Comparison of ENCODE assay signal across 18 cellular contexts in the genomic region with DNA sequence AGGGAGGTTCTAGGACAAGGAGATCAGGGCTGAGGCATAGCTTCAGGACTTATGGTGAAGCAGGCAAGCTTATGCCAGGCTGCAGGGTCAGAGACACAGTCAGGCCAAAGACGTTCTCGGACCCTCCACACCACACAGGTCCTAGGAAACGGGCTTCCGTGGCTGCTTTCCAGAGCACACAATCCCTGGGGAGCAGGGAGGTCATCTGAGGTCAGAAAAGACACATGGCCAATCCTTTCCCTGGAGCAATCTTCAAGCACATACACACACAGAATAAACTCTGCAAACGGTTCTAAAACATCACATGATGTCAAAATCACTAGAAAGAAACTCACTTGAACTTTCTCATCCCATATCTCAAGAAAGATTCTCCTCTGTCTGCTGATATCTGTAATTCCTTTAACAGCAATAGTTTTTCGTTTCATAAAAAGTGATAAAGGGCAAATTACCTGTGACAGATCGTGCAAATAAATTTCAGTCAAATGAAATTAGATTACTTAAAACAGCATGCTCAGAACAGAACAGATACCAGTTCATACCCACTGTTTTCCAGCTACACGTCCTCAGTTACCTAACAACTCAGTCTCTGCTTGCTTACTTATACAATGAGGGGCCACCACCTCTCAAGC.
DNase-seq lines count a peak whose midpoint lies in the region; ATAC-seq and TF ChIP-seq lines count a peak whose summit lies in the region.
"Had no signal": no experiment of that assay in that cellular context is flagged by ENCODE, and none has a peak within 500 bp of the region (broad histone marks: within the 10 kb centered on the region; RNA-seq: fewer than 3 reads in every experiment).

No MANE protein-coding gene starts in this region.

- H3K27ac Mint-ChIP-seq in GM23338 = peak overlapping the region; percentile 56; the same call in 1 of the 2 replicates
- H3K27ac Mint-ChIP-seq in glutamatergic neuron (ENCODE audit: unreplicated experiment) = peak overlapping the region; percentile 14
- H3K27ac Mint-ChIP-seq: CD4-positive, alpha-beta T cell had no signal

- no peaks in the 10 kb centered on the region for H3K27me3 ChIP-seq in BE2C
- H3K27me3 ChIP-seq in GM23338 (ENCODE audit: insufficient read depth) = no peaks in the 10 kb centered on the region
- H3K27me3 ChIP-seq: BLaER1 treated with 17β-estradiol and CSF1 and Interleukin-3, amounts not matched to agents 10 nM and 100 nM had no signal

- no peak overlapping the region for H3K27ac ChIP-seq in GM23338 (ENCODE audit: low read depth)
- H3K27ac ChIP-seq: BLaER1 treated with 17β-estradiol and CSF1 and Interleukin-3, amounts not matched to agents 10 nM and 100 nM had no signal

- DNase-seq in BE2C (peak; percentile 70), GM23338 (ENCODE audit: low spot score) (no peak), glutamatergic neuron (peak; percentile 60), NCI-H345 treated with DMSO at 0.1 percent for 48 hours (lab: John Stamatoyannopoulos, UW; ENCODE audit: unreplicated experiment) (no peak), COR-L47 (lab: John Stamatoyannopoulos, UW) (no peak), A172 (ENCODE audit: low spot score) (no peak)
- DNase-seq: 8988T; Calu3; CD4-positive, alpha-beta T cell; CD8-positive, alpha-beta memory T cell; DMS53; DMS79 treated with DMSO at 0.1 percent for 48 hours; GF-D8; GOT3; H7; HCEC 1CT had no signal

- H3K9me3 Mint-ChIP-seq in GM23338 (no peaks in the 10 kb centered on the region), glutamatergic neuron (ENCODE audit: unreplicated experiment) (peaks cover 4% of the 10 kb centered on the region)
- H3K9me3 Mint-ChIP-seq: CD4-positive, alpha-beta T cell; CD8-positive, alpha-beta memory T cell had no signal

- H3K4me1 Mint-ChIP-seq in GM23338 (peaks cover 16% of the 10 kb centered on the region), glutamatergic neuron (ENCODE audit: low read depth, unreplicated experiment) (peaks cover 29% of the 10 kb centered on the region)
- H3K4me1 Mint-ChIP-seq: CD14-positive monocyte; CD8-positive, alpha-beta memory T cell had no signal

- no peaks in the 10 kb centered on the region for H4K20me1 ChIP-seq in GM23338 (replicated peaks; ENCODE audit: insufficient read depth)
- H4K20me1 ChIP-seq: BLaER1 treated with 17β-estradiol and CSF1 and Interleukin-3, amounts not matched to agents 10 nM and 100 nM had no signal

- no peaks in the 10 kb centered on the region for H3K9me3 ChIP-seq in BE2C

- peaks cover 9% of the 10 kb centered on the region for H3K36me3 Mint-ChIP-seq in GM23338 (ENCODE audit: low read depth)
- H3K36me3 Mint-ChIP-seq in glutamatergic neuron (ENCODE audit: unreplicated experiment) = peaks cover 7% of the 10 kb centered on the region
- H3K36me3 Mint-ChIP-seq: CD8-positive, alpha-beta memory T cell had no signal

- H3K79me2 ChIP-seq in GM23338 (replicated peaks; ENCODE audit: insufficient read depth) = no peaks in the 10 kb centered on the region

- H3K4me1 ChIP-seq in BE2C (peaks cover 17% of the 10 kb centered on the region), GM23338 (ENCODE audit: insufficient read depth) (no peaks in the 10 kb centered on the region)

- no peak for ATAC-seq in GM23338

- H3F3A ChIP-seq in GM23338 (replicated peaks; ENCODE audit: low read depth) = no peaks in the 10 kb centered on the region

- H3K27me3 Mint-ChIP-seq in GM23338 (ENCODE audit: insufficient read depth, low read depth, poor library complexity) (no peaks in the 10 kb centered on the region), glutamatergic neuron (ENCODE audit: unreplicated experiment) (peaks cover 2% of the 10 kb centered on the region)
- H3K27me3 Mint-ChIP-seq: CD4-positive, alpha-beta T cell had no signal

- H3K36me3 ChIP-seq in BE2C (no peaks in the 10 kb centered on the region), GM23338 (ENCODE audit: insufficient read depth) (no peaks in the 10 kb centered on the region)

- H3K4me3 ChIP-seq in BE2C (ENCODE audit: low read depth, low read length) (peak overlapping the region; percentile 12), GM23338 (no peak overlapping the region)
- H3K4me3 ChIP-seq: BLaER1 treated with 17β-estradiol and CSF1 and Interleukin-3, amounts not matched to agents 10 nM and 100 nM had no signal

- no peak overlapping the region for H2AFZ ChIP-seq in GM23338

- TF ChIP-seq CTCF in BE2C (IDR thresholded peaks at IDR 0.05; ENCODE audit: low read depth, low read length) (no peak), GM23338 (conservative IDR thresholded peaks at IDR 0.05; ENCODE audit: low read depth in 2 of 2) (no peak), glutamatergic neuron (IDR thresholded peaks at IDR 0.05; ENCODE audit: partially characterized antibody, unreplicated experiment) (no peak)

- no peak overlapping the region for H3K4me2 ChIP-seq in GM23338

- H3K4me3 Mint-ChIP-seq in GM23338 = no peak overlapping the region
- H3K4me3 Mint-ChIP-seq in glutamatergic neuron (ENCODE audit: unreplicated experiment) = peak overlapping the region; percentile 20
- H3K4me3 Mint-ChIP-seq: CD14-positive monocyte; CD4-positive, alpha-beta T cell; CD8-positive, alpha-beta memory T cell had no signal

- no peaks in the 10 kb centered on the region for H3K9me2 ChIP-seq in GM23338 (ENCODE audit: insufficient read depth)

TF ChIP-seq in GM23338, 12 proteins besides CTCF, POLR2A, EP300 and RAD21 (continues in another document):
- TF ChIP-seq STAT1 (IDR thresholded peaks at IDR 0.05; ENCODE audit: unreplicated experiment) (no peak), EZH2phosphoT487 (IDR thresholded peaks at IDR 0.05; ENCODE audit: unreplicated experiment) (no peak), ZNF331 (CRISPR knock-in tag; IDR thresholded peaks at IDR 0.05; ENCODE audit: low read depth) (no peak), CREB1 (CRISPR knock-in tag; IDR thresholded peaks at IDR 0.05; ENCODE audit: low read depth) (no peak), EZH2 (IDR thresholded peaks at IDR 0.05; ENCODE audit: low read depth, unreplicated experiment) (no peak), NANOG (IDR thresholded peaks at IDR 0.05; ENCODE audit: borderline replicate concordance) (no peak), POLR2AphosphoS5 (IDR thresholded peaks at IDR 0.05; ENCODE audit: low read depth) (no peak), ZNF114 (CRISPR knock-in tag; IDR thresholded peaks at IDR 0.05) (no peak)
- TF ChIP-seq, protein P1, sequence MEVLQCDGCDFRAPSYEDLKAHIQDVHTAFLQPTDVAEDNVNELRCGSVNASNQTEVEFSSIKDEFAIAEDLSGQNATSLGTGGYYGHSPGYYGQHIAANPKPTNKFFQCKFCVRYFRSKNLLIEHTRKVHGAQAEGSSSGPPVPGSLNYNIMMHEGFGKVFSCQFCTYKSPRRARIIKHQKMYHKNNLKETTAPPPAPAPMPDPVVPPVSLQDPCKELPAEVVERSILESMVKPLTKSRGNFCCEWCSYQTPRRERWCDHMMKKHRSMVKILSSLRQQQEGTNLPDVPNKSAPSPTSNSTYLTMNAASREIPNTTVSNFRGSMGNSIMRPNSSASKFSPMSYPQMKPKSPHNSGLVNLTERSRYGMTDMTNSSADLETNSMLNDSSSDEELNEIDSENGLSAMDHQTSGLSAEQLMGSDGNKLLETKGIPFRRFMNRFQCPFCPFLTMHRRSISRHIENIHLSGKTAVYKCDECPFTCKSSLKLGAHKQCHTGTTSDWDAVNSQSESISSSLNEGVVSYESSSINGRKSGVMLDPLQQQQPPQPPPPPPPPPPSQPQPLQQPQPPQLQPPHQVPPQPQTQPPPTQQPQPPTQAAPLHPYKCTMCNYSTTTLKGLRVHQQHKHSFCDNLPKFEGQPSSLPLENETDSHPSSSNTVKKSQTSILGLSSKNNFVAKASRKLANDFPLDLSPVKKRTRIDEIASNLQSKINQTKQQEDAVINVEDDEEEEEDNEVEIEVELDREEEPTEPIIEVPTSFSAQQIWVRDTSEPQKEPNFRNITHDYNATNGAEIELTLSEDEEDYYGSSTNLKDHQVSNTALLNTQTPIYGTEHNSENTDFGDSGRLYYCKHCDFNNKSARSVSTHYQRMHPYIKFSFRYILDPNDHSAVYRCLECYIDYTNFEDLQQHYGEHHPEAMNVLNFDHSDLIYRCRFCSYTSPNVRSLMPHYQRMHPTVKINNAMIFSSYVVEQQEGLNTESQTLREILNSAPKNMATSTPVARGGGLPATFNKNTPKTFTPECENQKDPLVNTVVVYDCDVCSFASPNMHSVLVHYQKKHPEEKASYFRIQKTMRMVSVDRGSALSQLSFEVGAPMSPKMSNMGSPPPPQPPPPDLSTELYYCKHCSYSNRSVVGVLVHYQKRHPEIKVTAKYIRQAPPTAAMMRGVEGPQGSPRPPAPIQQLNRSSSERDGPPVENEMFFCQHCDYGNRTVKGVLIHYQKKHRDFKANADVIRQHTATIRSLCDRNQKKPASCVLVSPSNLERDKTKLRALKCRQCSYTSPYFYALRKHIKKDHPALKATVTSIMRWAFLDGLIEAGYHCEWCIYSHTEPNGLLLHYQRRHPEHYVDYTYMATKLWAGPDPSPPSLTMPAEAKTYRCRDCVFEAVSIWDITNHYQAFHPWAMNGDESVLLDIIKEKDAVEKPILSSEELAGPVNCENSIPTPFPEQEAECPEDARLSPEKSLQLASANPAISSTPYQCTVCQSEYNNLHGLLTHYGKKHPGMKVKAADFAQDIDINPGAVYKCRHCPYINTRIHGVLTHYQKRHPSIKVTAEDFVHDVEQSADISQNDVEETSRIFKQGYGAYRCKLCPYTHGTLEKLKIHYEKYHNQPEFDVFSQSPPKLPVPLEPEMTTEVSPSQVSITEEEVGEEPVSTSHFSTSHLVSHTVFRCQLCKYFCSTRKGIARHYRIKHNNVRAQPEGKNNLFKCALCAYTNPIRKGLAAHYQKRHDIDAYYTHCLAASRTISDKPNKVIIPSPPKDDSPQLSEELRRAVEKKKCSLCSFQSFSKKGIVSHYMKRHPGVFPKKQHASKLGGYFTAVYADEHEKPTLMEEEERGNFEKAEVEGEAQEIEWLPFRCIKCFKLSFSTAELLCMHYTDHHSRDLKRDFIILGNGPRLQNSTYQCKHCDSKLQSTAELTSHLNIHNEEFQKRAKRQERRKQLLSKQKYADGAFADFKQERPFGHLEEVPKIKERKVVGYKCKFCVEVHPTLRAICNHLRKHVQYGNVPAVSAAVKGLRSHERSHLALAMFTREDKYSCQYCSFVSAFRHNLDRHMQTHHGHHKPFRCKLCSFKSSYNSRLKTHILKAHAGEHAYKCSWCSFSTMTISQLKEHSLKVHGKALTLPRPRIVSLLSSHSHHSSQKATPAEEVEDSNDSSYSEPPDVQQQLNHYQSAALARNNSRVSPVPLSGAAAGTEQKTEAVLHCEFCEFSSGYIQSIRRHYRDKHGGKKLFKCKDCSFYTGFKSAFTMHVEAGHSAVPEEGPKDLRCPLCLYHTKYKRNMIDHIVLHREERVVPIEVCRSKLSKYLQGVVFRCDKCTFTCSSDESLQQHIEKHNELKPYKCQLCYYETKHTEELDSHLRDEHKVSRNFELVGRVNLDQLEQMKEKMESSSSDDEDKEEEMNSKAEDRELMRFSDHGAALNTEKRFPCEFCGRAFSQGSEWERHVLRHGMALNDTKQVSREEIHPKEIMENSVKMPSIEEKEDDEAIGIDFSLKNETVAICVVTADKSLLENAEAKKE (CRISPR knock-in tag; IDR thresholded peaks at IDR 0.05) = no peak

Comparison
In these comparisons a context has a peak if more than half of its experiments do, and no peak if none do; other contexts are left out.
1. DNase-seq: peak in BE2C (single experiment) and glutamatergic neuron (single experiment); none in GM23338 (single experiment), NCI-H345 treated with DMSO at 0.1 percent for 48 hours (single experiment), COR-L47 (single experiment) and A172 (single experiment).